In the genomic region with DNA sequence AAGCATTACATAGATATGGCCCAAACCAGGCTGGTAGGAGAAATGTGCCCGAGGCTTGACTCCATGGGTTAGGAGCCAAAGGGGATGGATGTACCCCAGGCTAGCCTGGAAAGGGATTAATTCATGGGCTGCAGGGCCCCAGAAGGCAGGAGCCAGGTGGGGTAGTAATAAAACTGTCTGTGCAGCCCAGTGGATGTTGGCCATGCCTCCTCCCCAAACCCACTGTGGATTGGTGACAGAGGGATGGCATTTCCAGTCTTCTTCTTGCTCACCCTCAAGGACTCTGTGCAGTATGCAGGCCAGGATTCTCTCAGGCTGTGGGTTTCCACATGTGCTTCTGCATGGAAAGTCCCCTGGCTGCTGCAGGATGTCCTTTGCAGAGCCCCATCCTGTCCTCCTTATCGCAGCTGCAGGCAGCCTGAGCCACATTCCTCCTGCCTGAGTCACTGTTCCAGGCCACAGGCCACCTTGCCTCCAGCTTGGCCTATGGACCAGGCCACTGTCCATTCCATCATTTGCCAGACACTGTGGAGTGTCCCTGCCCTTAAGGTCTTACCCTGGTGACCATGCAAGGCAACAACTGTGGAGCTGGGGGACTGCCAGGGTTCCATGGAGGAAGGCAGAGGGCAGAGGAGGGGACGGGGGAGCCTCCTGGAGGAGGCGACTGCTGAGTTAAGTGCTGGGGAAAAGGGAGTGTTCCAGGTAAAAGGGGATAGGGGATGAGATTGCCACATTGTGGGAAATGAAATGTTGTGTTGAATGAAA, we compare ENCODE assay signal across 1 cellular context.
TF ChIP-seq lines count a peak whose summit lies in the region.

No MANE protein-coding gene starts in this region.

TF ChIP-seq in K562, 482 proteins besides CTCF, POLR2A, EP300 and RAD21 (continued from another document and continues in another):
- TF ChIP-seq ZBTB9 (CRISPR knock-in tag; IDR thresholded peaks at IDR 0.05): 0 out of 2 replicates have a peak, but pooled peaks have one; percentile 55
- 0 out of 2 replicates have a peak, but pooled peaks have one; percentile 35 for TF ChIP-seq ZNF589 (CRISPR knock-in tag; IDR thresholded peaks at IDR 0.05; ENCODE audit: low read depth)
- no peak for TF ChIP-seq DIDO1 (tag; IDR thresholded peaks at IDR 0.05; ENCODE audit: low read depth)
- no peak for TF ChIP-seq CC2D1A (IDR thresholded peaks at IDR 0.05)
- no peak for TF ChIP-seq ZBTB33 (CRISPR knock-in tag; IDR thresholded peaks at IDR 0.05)
- TF ChIP-seq HLTF (IDR thresholded peaks at IDR 0.05): no peak
- peak; percentile 92 for TF ChIP-seq GATA2 (CRISPR knock-in tag; IDR thresholded peaks at IDR 0.05)
- TF ChIP-seq RBM17 (IDR thresholded peaks at IDR 0.05; ENCODE audit: borderline replicate concordance, low read depth, low read length): no peak
- TF ChIP-seq CBFA2T2 (conservative IDR thresholded peaks at IDR 0.05): peak; percentile 91
- no peak for TF ChIP-seq THAP7 (CRISPR knock-in tag; IDR thresholded peaks at IDR 0.05)
- peak; percentile 16 to 50; a peak in 2 of 4 replicates for TF ChIP-seq NRF1 (conservative IDR thresholded peaks at IDR 0.05 in 1 of 2, IDR thresholded peaks at IDR 0.05 in 1 of 2)
- TF ChIP-seq RFX1 (IDR thresholded peaks at IDR 0.05): no peak
- TF ChIP-seq ZNF12 (CRISPR knock-in tag; IDR thresholded peaks at IDR 0.05): peak; percentile 88
- no peak for TF ChIP-seq ZNF830 (CRISPR knock-in tag; IDR thresholded peaks at IDR 0.05)
- TF ChIP-seq TOE1 (IDR thresholded peaks at IDR 0.05; ENCODE audit: borderline replicate concordance): 0 out of 2 replicates have a peak, but pooled peaks have one; percentile 36
- TF ChIP-seq TOE1 (CRISPR knock-in tag; IDR thresholded peaks at IDR 0.05; ENCODE audit: borderline replicate concordance, low read depth): no peak
- no peak for TF ChIP-seq CSDE1 (IDR thresholded peaks at IDR 0.05)
- no peak for TF ChIP-seq XRCC4 (IDR thresholded peaks at IDR 0.05; ENCODE audit: extremely low read depth, insufficient read depth, insufficient read length)
- peak; percentile 83 for TF ChIP-seq ATF7 (IDR thresholded peaks at IDR 0.05)
- TF ChIP-seq, protein P1, sequence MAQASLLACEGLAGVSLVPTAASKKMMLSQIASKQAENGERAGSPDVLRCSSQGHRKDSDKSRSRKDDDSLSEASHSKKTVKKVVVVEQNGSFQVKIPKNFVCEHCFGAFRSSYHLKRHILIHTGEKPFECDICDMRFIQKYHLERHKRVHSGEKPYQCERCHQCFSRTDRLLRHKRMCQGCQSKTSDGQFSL (CRISPR knock-in tag; IDR thresholded peaks at IDR 0.05): no peak
- TF ChIP-seq, protein P1 (tag; IDR thresholded peaks at IDR 0.05): no peak
- TF ChIP-seq NFE2 (IDR thresholded peaks at IDR 0.05; ENCODE audit: low read depth): peak; percentile 49; the same call in 1 of the 2 replicates
- TF ChIP-seq TGIF2 (CRISPR knock-in tag; IDR thresholded peaks at IDR 0.05): no peak
- TF ChIP-seq ZNF253 (CRISPR knock-in tag; conservative IDR thresholded peaks at IDR 0.05): no peak
- no peak for TF ChIP-seq IRF1 (CRISPR knock-in tag; IDR thresholded peaks at IDR 0.05; ENCODE audit: borderline replicate concordance)
- TF ChIP-seq, protein P2, sequence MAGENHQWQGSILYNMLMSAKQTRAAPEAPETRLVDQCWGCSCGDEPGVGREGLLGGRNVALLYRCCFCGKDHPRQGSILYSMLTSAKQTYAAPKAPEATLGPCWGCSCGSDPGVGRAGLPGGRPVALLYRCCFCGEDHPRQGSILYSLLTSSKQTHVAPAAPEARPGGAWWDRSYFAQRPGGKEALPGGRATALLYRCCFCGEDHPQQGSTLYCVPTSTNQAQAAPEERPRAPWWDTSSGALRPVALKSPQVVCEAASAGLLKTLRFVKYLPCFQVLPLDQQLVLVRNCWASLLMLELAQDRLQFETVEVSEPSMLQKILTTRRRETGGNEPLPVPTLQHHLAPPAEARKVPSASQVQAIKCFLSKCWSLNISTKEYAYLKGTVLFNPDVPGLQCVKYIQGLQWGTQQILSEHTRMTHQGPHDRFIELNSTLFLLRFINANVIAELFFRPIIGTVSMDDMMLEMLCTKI (IDR thresholded peaks at IDR 0.05; ENCODE audit: partially characterized antibody): no peak
- peak; percentile 54; the same call in 1 of the 2 replicates for TF ChIP-seq BCOR (IDR thresholded peaks at IDR 0.05)
- TF ChIP-seq HDAC8 (tag; IDR thresholded peaks at IDR 0.05): 0 out of 2 replicates have a peak, but pooled peaks have one; percentile 18
- no peak for TF ChIP-seq XRCC3 (IDR thresholded peaks at IDR 0.05)
- TF ChIP-seq HCFC1 (IDR thresholded peaks at IDR 0.05; ENCODE audit: low read depth, low read length): no peak
- no peak for TF ChIP-seq NBN (IDR thresholded peaks at IDR 0.05; ENCODE audit: low read depth)
- TF ChIP-seq ZNF277 (CRISPR knock-in tag; IDR thresholded peaks at IDR 0.05; ENCODE audit: borderline replicate concordance): no peak
- no peak for TF ChIP-seq HMG20B (CRISPR knock-in tag; IDR thresholded peaks at IDR 0.05)
- TF ChIP-seq MITF (IDR thresholded peaks at IDR 0.05): 0 out of 2 replicates have a peak, but pooled peaks have one; percentile 30
- no peak for TF ChIP-seq BACH1 (tag; IDR thresholded peaks at IDR 0.05)
- TF ChIP-seq POLR2H (tag; IDR thresholded peaks at IDR 0.05; ENCODE audit: low read depth): no peak
- no peak for TF ChIP-seq NFRKB (IDR thresholded peaks at IDR 0.05; ENCODE audit: low read depth)
- no peak for TF ChIP-seq CBX2 (IDR thresholded peaks at IDR 0.05; ENCODE audit: insufficient read depth, low read length, poor library complexity, severe bottlenecking)
- TF ChIP-seq THRB (CRISPR knock-in tag; conservative IDR thresholded peaks at IDR 0.05): no peak
- no peak for TF ChIP-seq COPS2 (conservative IDR thresholded peaks at IDR 0.05)
- TF ChIP-seq AFF4 (CRISPR knock-in tag; IDR thresholded peaks at IDR 0.05): no peak
- TF ChIP-seq, protein P3, sequence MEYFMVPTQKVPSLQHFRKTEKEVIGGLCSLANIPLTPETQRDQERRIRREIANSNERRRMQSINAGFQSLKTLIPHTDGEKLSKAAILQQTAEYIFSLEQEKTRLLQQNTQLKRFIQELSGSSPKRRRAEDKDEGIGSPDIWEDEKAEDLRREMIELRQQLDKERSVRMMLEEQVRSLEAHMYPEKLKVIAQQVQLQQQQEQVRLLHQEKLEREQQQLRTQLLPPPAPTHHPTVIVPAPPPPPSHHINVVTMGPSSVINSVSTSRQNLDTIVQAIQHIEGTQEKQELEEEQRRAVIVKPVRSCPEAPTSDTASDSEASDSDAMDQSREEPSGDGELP (CRISPR knock-in tag; IDR thresholded peaks at IDR 0.05; ENCODE audit: borderline replicate concordance): peak; percentile 92
- no peak for TF ChIP-seq SREBF2 (CRISPR knock-in tag; IDR thresholded peaks at IDR 0.05)
- no peak for TF ChIP-seq SRSF1 (IDR thresholded peaks at IDR 0.05; ENCODE audit: low read depth, low read length)
- peak; percentile 74 for TF ChIP-seq KLF16 (IDR thresholded peaks at IDR 0.05)
